8 cellular contexts compared by ENCODE assay signal in genomic region chr6:41072836-41073202, GRCh38. TPM values are rescaled to one million over a fixed set of nuclear protein-coding genes. Genes with fewer than 3 reads are reported as not detected.
A peak's percentile ranks its signal among the peaks of the same experiment; 100 is the strongest.
DNase-seq lines count a peak whose midpoint lies in the region; ATAC-seq, FAIRE-seq and TF ChIP-seq lines count a peak whose summit lies in the region.

Gene NFYA (plus strand): TSS chr6:41072974. CDS start chr6:41079090, 6,116 bp downstream.

- H3K9me3 Mint-ChIP-seq in activated naive CD8-positive, alpha-beta T cell treated with anti-CD3 and anti-CD28 coated beads, Interleukin-2, amount 50 U/mL, for 24 hours: no peaks in the 10 kb centered on the region
- no peaks in the 10 kb centered on the region for H3K9me3 Mint-ChIP-seq in progenitor cell of endocrine pancreas (ENCODE audit: low read depth)

- peak within 1 kb of the TSS; percentile 97 for H3K4me3 ChIP-seq in A549
- peak within 1 kb of the TSS; percentile 76 to 95 (median 90) for H3K4me3 ChIP-seq in heart left ventricle

- peaks cover 30% of the 10 kb centered on the region for H3K36me3 Mint-ChIP-seq in activated naive CD8-positive, alpha-beta T cell treated with anti-CD3 and anti-CD28 coated beads, Interleukin-2, amount 50 U/mL, for 24 hours (ENCODE audit: low read depth)
- no peaks in the 10 kb centered on the region for H3K36me3 Mint-ChIP-seq in progenitor cell of endocrine pancreas (ENCODE audit: insufficient read depth)

- no peaks in the 10 kb centered on the region for H3K27me3 ChIP-seq in heart left ventricle

- peak within 1 kb of the TSS; percentile 93 for H3K4me3 Mint-ChIP-seq in activated naive CD8-positive, alpha-beta T cell treated with anti-CD3 and anti-CD28 coated beads, Interleukin-2, amount 50 U/mL, for 24 hours
- H3K4me3 Mint-ChIP-seq in progenitor cell of endocrine pancreas (ENCODE audit: low read depth): peak within 1 kb of the TSS; percentile 90

- no peak for TF ChIP-seq RAD21 in A549 (conservative IDR thresholded peaks at IDR 0.05 in 1 of 2, IDR thresholded peaks at IDR 0.05 in 1 of 2)

- peaks cover 60% of the 10 kb centered on the region for H3K4me1 Mint-ChIP-seq in activated naive CD8-positive, alpha-beta T cell treated with anti-CD3 and anti-CD28 coated beads, Interleukin-2, amount 50 U/mL, for 24 hours
- H3K4me1 Mint-ChIP-seq in progenitor cell of endocrine pancreas (ENCODE audit: low read depth): peaks cover 35% of the 10 kb centered on the region

- H3K27ac ChIP-seq in A549: peak within 1 kb of the TSS; percentile 98 to 99
- H3K27ac ChIP-seq in heart left ventricle: peak within 1 kb of the TSS; percentile 93 to 100 (median 99)

- TF ChIP-seq CTCF in A549 (IDR thresholded peaks at IDR 0.05): no peak
- TF ChIP-seq CTCF in heart left ventricle (IDR thresholded peaks at IDR 0.05): no peak
- no peak for TF ChIP-seq CTCF in progenitor cell of endocrine pancreas (IDR thresholded peaks at IDR 0.05; ENCODE audit: unreplicated experiment)

- 1% methylated on average over 13 of the region's 37 CpGs for WGBS in A549 (ENCODE audit: missing lambda C conversion rate)
- 0 to 1% (median 0%) methylated on average over 12 to 37 of the region's 37 CpGs for WGBS in heart left ventricle, 4 donors

- H3K9me3 ChIP-seq in A549 (no peaks in the 10 kb centered on the region), heart left ventricle (no peaks in the 10 kb centered on the region)

- peak within 1 kb of the TSS; percentile 93 for H3K4me2 ChIP-seq in A549

- H3K36me3 ChIP-seq in heart left ventricle: peaks cover 0 to 29% (median 11%) of the 10 kb centered on the region in 9 donors

- DNase-seq in A549 (ENCODE audit: low read depth in 1 of 2, low spot score in 1 of 2) (no peak), heart left ventricle (peak in 2 of 5 donors; percentile 100), progenitor cell of endocrine pancreas (ENCODE audit: low spot score, unreplicated experiment) (no peak), NCI-H345 (lab: John Stamatoyannopoulos, UW) (no peak)
- peak; percentile 100 for DNase-seq in activated naive CD8-positive, alpha-beta T cell treated with anti-CD3 and anti-CD28 coated beads, Interleukin-2, amount 50 U/mL, for 24 hours

- FAIRE-seq in A549 (lab: Jason Lieb, UNC): no peak

- TF ChIP-seq EP300 in A549 (IDR thresholded peaks at IDR 0.05): no peak

- ATAC-seq in A549: peak; percentile 86 to 91
- ATAC-seq in GM18858 (IDR thresholded peaks at IDR 0.05; ENCODE audit: unreplicated experiment): peak; percentile 40
- ATAC-seq in HG03039 (IDR thresholded peaks at IDR 0.05; ENCODE audit: unreplicated experiment): peak; percentile 59
- ATAC-seq in activated naive CD8-positive, alpha-beta T cell treated with anti-CD3 and anti-CD28 coated beads, Interleukin-2, amount 50 U/mL, for 24 hours: peak; percentile 83
- ATAC-seq in heart left ventricle: peak; percentile 77 to 87 (median 80)

- intact Hi-C loops in heart left ventricle (cut with DNase I): loop anchor here in 1 of 10 donors (1.0 to 5.0 kb wide), 2 partner anchors 18 to 171 kb away; no protein-coding TSS in a partner anchor

- H3K27me3 Mint-ChIP-seq in activated naive CD8-positive, alpha-beta T cell treated with anti-CD3 and anti-CD28 coated beads, Interleukin-2, amount 50 U/mL, for 24 hours: no peaks in the 10 kb centered on the region
- H3K27me3 Mint-ChIP-seq in progenitor cell of endocrine pancreas: no peaks in the 10 kb centered on the region

- H3K27ac Mint-ChIP-seq in activated naive CD8-positive, alpha-beta T cell treated with anti-CD3 and anti-CD28 coated beads, Interleukin-2, amount 50 U/mL, for 24 hours: peak within 1 kb of the TSS; percentile 96
- H3K27ac Mint-ChIP-seq in progenitor cell of endocrine pancreas: peak within 1 kb of the TSS; percentile 99

- H3K4me1 ChIP-seq in A549 (peaks cover 22% of the 10 kb centered on the region; the same call in 2 of the 3 replicates), heart left ventricle (peaks cover 0 to 48% (median 38%) of the 10 kb centered on the region in 12 donors)

- CTCF ChIA-PET in A549 (lab: Yijun Ruan, JAX): interaction anchor here (1.2 kb wide), 1 partner anchor 33 kb away, joined by 3 read pairs; no protein-coding TSS in a partner anchor

- POLR2A ChIA-PET in A549 (lab: Yijun Ruan, JAX): interaction anchor here (0.6 to 1.2 kb wide), 5 partner anchors 31 to 248 kb away, joined by 3 to 4 read pairs (median 3); no protein-coding TSS in a partner anchor

- no peak; the same call in 1 of the 2 replicates for TF ChIP-seq POLR2A in A549 (IDR thresholded peaks at IDR 0.05; ENCODE audit: low read length)
- no peak for TF ChIP-seq POLR2A in heart left ventricle (IDR thresholded peaks at IDR 0.05)

TF ChIP-seq in A549, 52 proteins besides CTCF, POLR2A, EP300 and RAD21 (continues in another document):
- TF ChIP-seq REST (IDR thresholded peaks at IDR 0.05) (no peak), HEYL (CRISPR knock-in tag; IDR thresholded peaks at IDR 0.05) (no peak), ZNF302 (CRISPR knock-in tag; IDR thresholded peaks at IDR 0.05) (no peak)

TF ChIP-seq in PFSK-1, 5 proteins besides CTCF, POLR2A, EP300 and RAD21:
- TF ChIP-seq POLR2AphosphoS5 (IDR thresholded peaks at IDR 0.05; ENCODE audit: low read depth, low read length) (no peak), SIN3A (IDR thresholded peaks at IDR 0.05; ENCODE audit: borderline replicate concordance, insufficient read depth, low read length) (no peak), FOXP2 (optimal IDR thresholded peaks at IDR 0.05; ENCODE audit: borderline replicate concordance, extremely low read depth, extremely low read length, insufficient read depth) (peak; percentile 65)
TF ChIP-seq in PFSK-1: peak in this region for 1.

RNA-seq across cellular contexts. Expression of gene NFYA, which starts in this region (rescaled TPM):
- polyA plus RNA-seq in A549 (2011; rRNA removed) (11.2 and 19.2 TPM in 2 replicates), A549 (2017; fragmentation: RNase III; extraction: RNeasy Plus Mini Kit Qiagen cat#74134 plus additional on column Dnase treatment) (15.7 to 17.0 TPM (median 16.2 TPM) in 3 replicates), heart left ventricle (1 to 10 TPM; 4.3 to 7.3 TPM)
- 5.3 and 7.1 TPM in 2 replicates for polyA plus RNA-seq in A549 (2012; cell fraction: cytosol; rRNA removed)
- 5.1 and 5.3 TPM in 2 replicates for polyA plus RNA-seq in A549 (2012; cell fraction: nucleus; rRNA removed)
- polyA minus RNA-seq in A549 (2011; rRNA and poly(A)+ RNA removed): 39.9 and 41.1 TPM in 2 replicates
- polyA plus RNA-seq in PFSK-1 (2012; ENCODE audit: insufficient read length, low read depth): 31.0 TPM
- total RNA-seq in heart left ventricle (10 to 100 TPM in 4 of 9 donors, 1 to 10 TPM in 5; 6.5 to 12.5 (median 9.7) TPM), progenitor cell of endocrine pancreas (61.8 and 62.7 TPM in 2 replicates)
